Comparison of ENCODE assay signal across 1 cellular context in genomic region chr3:851098-851790, GRCh38.
TF ChIP-seq lines count a peak whose summit lies in the region.

No MANE protein-coding gene starts in this region.

TF ChIP-seq in WTC11, 78 proteins besides CTCF, POLR2A, EP300 and RAD21 (continued from another document):
- TF ChIP-seq, protein P1, sequence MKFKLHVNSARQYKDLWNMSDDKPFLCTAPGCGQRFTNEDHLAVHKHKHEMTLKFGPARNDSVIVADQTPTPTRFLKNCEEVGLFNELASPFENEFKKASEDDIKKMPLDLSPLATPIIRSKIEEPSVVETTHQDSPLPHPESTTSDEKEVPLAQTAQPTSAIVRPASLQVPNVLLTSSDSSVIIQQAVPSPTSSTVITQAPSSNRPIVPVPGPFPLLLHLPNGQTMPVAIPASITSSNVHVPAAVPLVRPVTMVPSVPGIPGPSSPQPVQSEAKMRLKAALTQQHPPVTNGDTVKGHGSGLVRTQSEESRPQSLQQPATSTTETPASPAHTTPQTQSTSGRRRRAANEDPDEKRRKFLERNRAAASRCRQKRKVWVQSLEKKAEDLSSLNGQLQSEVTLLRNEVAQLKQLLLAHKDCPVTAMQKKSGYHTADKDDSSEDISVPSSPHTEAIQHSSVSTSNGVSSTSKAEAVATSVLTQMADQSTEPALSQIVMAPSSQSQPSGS (CRISPR knock-in tag; IDR thresholded peaks at IDR 0.05; ENCODE audit: borderline replicate concordance, low read depth): no peak
